8 cellular contexts compared by ENCODE assay signal in the genomic region with DNA sequence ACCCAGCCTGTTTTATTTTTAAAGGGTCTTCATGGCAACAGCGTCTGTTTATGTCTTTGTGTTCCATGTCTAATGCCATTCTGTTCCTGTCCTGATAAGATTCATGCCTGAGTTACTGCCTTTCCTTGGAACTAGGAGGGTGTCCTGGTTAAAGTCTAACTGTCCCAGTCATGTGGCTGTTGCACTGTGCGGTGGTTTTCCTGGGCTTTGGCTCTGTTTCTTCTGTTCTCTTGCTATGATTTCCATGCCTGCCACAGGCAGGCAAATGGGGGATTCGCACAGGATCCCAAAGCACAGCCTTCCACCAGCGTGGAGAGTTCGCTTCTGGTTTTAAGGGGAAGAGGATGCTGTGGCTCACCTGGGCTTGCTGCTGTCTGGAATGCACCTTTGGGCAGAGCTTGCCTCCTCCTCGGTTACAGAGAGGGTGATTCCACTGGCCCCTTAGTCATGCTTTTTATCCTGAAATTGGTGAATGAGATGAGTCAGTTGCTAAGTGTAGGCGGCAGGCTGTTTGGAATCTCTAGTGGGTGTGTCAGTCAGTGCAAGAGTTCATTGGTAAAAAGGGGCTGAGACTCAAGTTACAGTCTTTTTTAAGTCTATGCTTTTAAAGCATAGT.
DNase-seq lines count a peak whose midpoint lies in the region; ATAC-seq and TF ChIP-seq lines count a peak whose summit lies in the region.

No MANE protein-coding gene starts in this region.

- no peak for TF ChIP-seq CTCF in cardiac fibroblast (IDR thresholded peaks at IDR 0.05; ENCODE audit: low read depth, low read length)
- no peak for TF ChIP-seq CTCF in tibial nerve (IDR thresholded peaks at IDR 0.05)
- TF ChIP-seq CTCF in BE2C (IDR thresholded peaks at IDR 0.05; ENCODE audit: low read depth, low read length) = no peak

- CTCF ChIA-PET in CD8-positive, alpha-beta memory T cell (lab: Charles Lee) = no interaction called here
- CTCF ChIA-PET in CD4-positive, alpha-beta memory T cell (lab: Charles Lee; ENCODE audit: partially characterized antibody) = interaction anchor here (1.0 to 3.3 kb wide), 4 partner anchors 9 to 20 kb away, joined by 3 to 24 read pairs (median 4); no protein-coding TSS in a partner anchor

- H3K9me2 ChIP-seq in Karpas-422 (replicated peaks; ENCODE audit: insufficient read depth, low read length) = no peaks in the 10 kb centered on the region

- H3K27ac Mint-ChIP-seq in CD8-positive, alpha-beta memory T cell = peak overlapping the region in 2 of 8 donors; percentile 5 to 26
- peak overlapping the region in 1 of 7 donors; percentile 37 for H3K27ac Mint-ChIP-seq in CD4-positive, alpha-beta memory T cell

- no peaks in the 10 kb centered on the region for H3K9me3 ChIP-seq in CD8-positive, alpha-beta memory T cell (ENCODE audit: low read length)
- no peaks in the 10 kb centered on the region for H3K9me3 ChIP-seq in Karpas-422 (ENCODE audit: low read length)
- H3K9me3 ChIP-seq in tibial nerve = no peaks in the 10 kb centered on the region
- H3K9me3 ChIP-seq in BE2C = no peaks in the 10 kb centered on the region
- no peaks in the 10 kb centered on the region for H3K9me3 ChIP-seq in CD4-positive, alpha-beta memory T cell (ENCODE audit: control insufficient read depth in 1 of 2, low read length in 2 of 2)

- no peaks in the 10 kb centered on the region for H3K4me1 ChIP-seq in CD8-positive, alpha-beta memory T cell (ENCODE audit: insufficient read depth, low read length)
- peaks cover 60% of the 10 kb centered on the region for H3K4me1 ChIP-seq in Karpas-422 (ENCODE audit: low read length)
- peaks cover 0 to 73% (median 25%) of the 10 kb centered on the region in 4 donors for H3K4me1 ChIP-seq in tibial nerve
- no peaks in the 10 kb centered on the region for H3K4me1 ChIP-seq in BE2C
- no peaks in the 10 kb centered on the region for H3K4me1 ChIP-seq in CD4-positive, alpha-beta memory T cell (ENCODE audit: insufficient read depth, low read length)

- DNase-seq in CD8-positive, alpha-beta memory T cell = no peak
- DNase-seq in Karpas-422 (no peak), cardiac fibroblast (ENCODE audit: low read depth in 2 of 2) (peak; percentile 86 to 88), kidney tubule cell (ENCODE audit: low spot score) (peak; percentile 96), tibial nerve (ENCODE audit: low spot score in 2 of 2) (peak in 1 of 2 donors; percentile 20), BE2C (no peak)
- no peak for DNase-seq in CD4-positive, alpha-beta memory T cell

- peaks cover 96% of the 10 kb centered on the region for H3K79me2 ChIP-seq in Karpas-422 (ENCODE audit: low read length)

- peak in 1 of 2 donors; percentile 14 for TF ChIP-seq EP300 in tibial nerve (IDR thresholded peaks at IDR 0.05)

- peak overlapping the region; percentile 22; the same call in 1 of the 2 replicates for H3K9ac ChIP-seq in Karpas-422 (ENCODE audit: low read length)

- H3K4me3 ChIP-seq in CD8-positive, alpha-beta memory T cell (ENCODE audit: low read length) = no peak overlapping the region
- H3K4me3 ChIP-seq in Karpas-422 (ENCODE audit: low read length) (no peak overlapping the region), cardiac fibroblast (replicated peaks in 1 of 2; ENCODE audit: low read depth in 2 of 2, low read length in 2 of 2) (no peak overlapping the region), tibial nerve (no peak overlapping the region), BE2C (ENCODE audit: low read depth, low read length) (no peak overlapping the region)
- H3K4me3 ChIP-seq in CD4-positive, alpha-beta memory T cell (ENCODE audit: low read length in 2 of 2) = no peak overlapping the region

- H3K4me2 ChIP-seq in Karpas-422 (ENCODE audit: low read depth, low read length, poor library complexity, severe bottlenecking) = peak overlapping the region; percentile 33

- no peak for ATAC-seq in HG03354 (IDR thresholded peaks at IDR 0.05; ENCODE audit: poor library complexity, severe bottlenecking, unreplicated experiment)

- no peak overlapping the region for H2AFZ ChIP-seq in Karpas-422 (ENCODE audit: low read length)

- no peak overlapping the region for H3K4me3 Mint-ChIP-seq in CD8-positive, alpha-beta memory T cell
- H3K4me3 Mint-ChIP-seq in CD4-positive, alpha-beta memory T cell = no peak overlapping the region

- H4K20me1 ChIP-seq in Karpas-422 (ENCODE audit: insufficient read depth, low read depth, low read length) = no peaks in the 10 kb centered on the region

- no peaks in the 10 kb centered on the region for H3K27me3 Mint-ChIP-seq in CD8-positive, alpha-beta memory T cell
- H3K27me3 Mint-ChIP-seq in CD4-positive, alpha-beta memory T cell = no peaks in the 10 kb centered on the region

- intact Hi-C loops in CD4-positive, alpha-beta memory T cell (cut with micrococcal nuclease) = no loop called here

- no peaks in the 10 kb centered on the region for H3K9me3 Mint-ChIP-seq in CD8-positive, alpha-beta memory T cell
- no peaks in the 10 kb centered on the region for H3K9me3 Mint-ChIP-seq in CD4-positive, alpha-beta memory T cell

- H3K4me1 Mint-ChIP-seq in CD8-positive, alpha-beta memory T cell = peaks cover 3 to 7% (median 7%) of the 10 kb centered on the region in 3 donors
- H3K4me1 Mint-ChIP-seq in CD4-positive, alpha-beta memory T cell = peaks cover 0 to 6% (median 0%) of the 10 kb centered on the region in 4 donors

- WGBS in tibial nerve, 2 donors = 30 to 35% methylated on average over 7 of the region's 7 CpGs

- POLR2A ChIA-PET in CD8-positive, alpha-beta memory T cell (lab: Charles Lee) = no interaction called here
- POLR2A ChIA-PET in CD4-positive, alpha-beta memory T cell (lab: Charles Lee; ENCODE audit: partially characterized antibody) = no interaction called here

- no peaks in the 10 kb centered on the region for H3K27me3 ChIP-seq in CD8-positive, alpha-beta memory T cell (ENCODE audit: insufficient read depth, low read length, poor library complexity, severe bottlenecking)
- H3K27me3 ChIP-seq in Karpas-422 (ENCODE audit: low read length) = no peaks in the 10 kb centered on the region
- H3K27me3 ChIP-seq in tibial nerve = no peaks in the 10 kb centered on the region
- no peaks in the 10 kb centered on the region for H3K27me3 ChIP-seq in BE2C
- H3K27me3 ChIP-seq in CD4-positive, alpha-beta memory T cell (ENCODE audit: insufficient read depth, low read length) = no peaks in the 10 kb centered on the region

- no peak for TF ChIP-seq POLR2A in tibial nerve (IDR thresholded peaks at IDR 0.05)

- H3K27ac ChIP-seq in CD8-positive, alpha-beta memory T cell (ENCODE audit: low read depth, low read length) = peak overlapping the region; percentile 16
- H3K27ac ChIP-seq in Karpas-422 (ENCODE audit: low read length) (peak overlapping the region; percentile 53), tibial nerve (peak overlapping the region in 3 of 4 donors; percentile 58 to 78 (median 64))
- H3K27ac ChIP-seq in CD4-positive, alpha-beta memory T cell (ENCODE audit: low read depth, low read length) = no peak overlapping the region

- H3K36me3 ChIP-seq in CD8-positive, alpha-beta memory T cell (ENCODE audit: insufficient read depth, low read length) = no peaks in the 10 kb centered on the region
- H3K36me3 ChIP-seq in Karpas-422 (ENCODE audit: insufficient read depth, low read length) (peaks cover 17% of the 10 kb centered on the region; the same call in 1 of the 2 replicates), tibial nerve (no peaks in the 10 kb centered on the region), BE2C (no peaks in the 10 kb centered on the region)
- H3K36me3 ChIP-seq in CD4-positive, alpha-beta memory T cell (ENCODE audit: insufficient read depth, low read length) = no peaks in the 10 kb centered on the region

- peaks cover 0 to 31% (median 5%) of the 10 kb centered on the region in 3 donors for H3K36me3 Mint-ChIP-seq in CD8-positive, alpha-beta memory T cell
- peaks cover 9 to 23% of the 10 kb centered on the region in 2 donors for H3K36me3 Mint-ChIP-seq in CD4-positive, alpha-beta memory T cell

Comparison
In these comparisons a context has a peak if more than half of its experiments do, and no peak if none do; other contexts are left out.
1. DNase-seq: peak in cardiac fibroblast (2 of 2) and kidney tubule cell (single experiment); none in CD8-positive, alpha-beta memory T cell (0 of 5), Karpas-422 (single experiment), BE2C (single experiment) and CD4-positive, alpha-beta memory T cell (0 of 5).